Comparison of ENCODE assay signal across 1 cellular context in the genomic region with DNA sequence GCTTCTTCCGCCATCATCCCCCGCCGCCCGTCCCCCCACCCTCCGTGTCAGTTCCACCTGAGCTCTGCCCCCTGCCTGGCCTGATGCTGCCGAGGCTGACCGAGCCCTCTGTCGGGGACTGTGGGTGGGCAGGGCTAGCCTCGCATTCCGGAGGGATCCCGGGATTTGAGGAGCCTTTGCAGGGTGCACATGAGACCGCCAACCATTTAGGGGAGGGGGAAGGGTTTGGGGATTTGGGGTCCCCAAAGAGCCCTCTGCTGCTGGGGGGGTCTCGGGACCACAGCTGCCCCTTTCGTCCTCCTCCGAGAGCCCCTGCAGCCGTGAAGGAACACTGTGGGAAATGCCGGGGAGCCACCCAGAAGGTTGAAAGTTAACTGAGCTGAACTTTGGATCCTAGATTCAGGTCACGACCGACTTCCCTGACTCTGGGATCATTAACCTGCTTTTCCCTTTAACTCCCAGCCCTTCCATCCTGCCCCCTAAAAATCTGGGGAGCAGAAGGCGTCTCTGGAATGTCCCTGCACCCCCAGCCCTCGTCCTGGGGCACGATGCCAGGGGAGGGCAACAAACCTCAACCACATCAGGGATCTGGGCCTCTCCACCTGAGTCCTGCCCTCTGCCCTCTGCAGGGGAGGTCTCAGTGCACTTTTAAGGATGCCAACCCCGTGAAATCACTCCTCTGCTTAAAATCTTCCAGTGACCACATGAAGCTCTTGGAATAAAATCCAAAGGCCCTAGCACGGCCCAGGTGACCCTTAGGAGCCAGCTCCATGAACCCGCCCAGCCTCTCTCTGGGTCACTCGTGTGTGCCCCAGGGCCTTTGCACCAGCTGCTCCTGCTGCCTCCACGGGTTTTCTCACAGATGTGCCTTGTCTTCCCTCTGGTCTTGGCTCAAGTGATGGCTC.
TF ChIP-seq lines count a peak whose summit lies in the region.

No MANE protein-coding gene starts in this region.

TF ChIP-seq in HepG2, 621 proteins besides CTCF, POLR2A, EP300 and RAD21 (continued from another document and continues in another):
- TF ChIP-seq, protein P1, sequence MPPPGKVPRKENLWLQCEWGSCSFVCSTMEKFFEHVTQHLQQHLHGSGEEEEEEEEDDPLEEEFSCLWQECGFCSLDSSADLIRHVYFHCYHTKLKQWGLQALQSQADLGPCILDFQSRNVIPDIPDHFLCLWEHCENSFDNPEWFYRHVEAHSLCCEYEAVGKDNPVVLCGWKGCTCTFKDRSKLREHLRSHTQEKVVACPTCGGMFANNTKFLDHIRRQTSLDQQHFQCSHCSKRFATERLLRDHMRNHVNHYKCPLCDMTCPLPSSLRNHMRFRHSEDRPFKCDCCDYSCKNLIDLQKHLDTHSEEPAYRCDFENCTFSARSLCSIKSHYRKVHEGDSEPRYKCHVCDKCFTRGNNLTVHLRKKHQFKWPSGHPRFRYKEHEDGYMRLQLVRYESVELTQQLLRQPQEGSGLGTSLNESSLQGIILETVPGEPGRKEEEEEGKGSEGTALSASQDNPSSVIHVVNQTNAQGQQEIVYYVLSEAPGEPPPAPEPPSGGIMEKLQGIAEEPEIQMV (CRISPR knock-in tag; IDR thresholded peaks at IDR 0.05; ENCODE audit: low read depth): no peak
- no peak for TF ChIP-seq KDM5A (IDR thresholded peaks at IDR 0.05; ENCODE audit: borderline replicate concordance, low read length)
- TF ChIP-seq, protein P2, sequence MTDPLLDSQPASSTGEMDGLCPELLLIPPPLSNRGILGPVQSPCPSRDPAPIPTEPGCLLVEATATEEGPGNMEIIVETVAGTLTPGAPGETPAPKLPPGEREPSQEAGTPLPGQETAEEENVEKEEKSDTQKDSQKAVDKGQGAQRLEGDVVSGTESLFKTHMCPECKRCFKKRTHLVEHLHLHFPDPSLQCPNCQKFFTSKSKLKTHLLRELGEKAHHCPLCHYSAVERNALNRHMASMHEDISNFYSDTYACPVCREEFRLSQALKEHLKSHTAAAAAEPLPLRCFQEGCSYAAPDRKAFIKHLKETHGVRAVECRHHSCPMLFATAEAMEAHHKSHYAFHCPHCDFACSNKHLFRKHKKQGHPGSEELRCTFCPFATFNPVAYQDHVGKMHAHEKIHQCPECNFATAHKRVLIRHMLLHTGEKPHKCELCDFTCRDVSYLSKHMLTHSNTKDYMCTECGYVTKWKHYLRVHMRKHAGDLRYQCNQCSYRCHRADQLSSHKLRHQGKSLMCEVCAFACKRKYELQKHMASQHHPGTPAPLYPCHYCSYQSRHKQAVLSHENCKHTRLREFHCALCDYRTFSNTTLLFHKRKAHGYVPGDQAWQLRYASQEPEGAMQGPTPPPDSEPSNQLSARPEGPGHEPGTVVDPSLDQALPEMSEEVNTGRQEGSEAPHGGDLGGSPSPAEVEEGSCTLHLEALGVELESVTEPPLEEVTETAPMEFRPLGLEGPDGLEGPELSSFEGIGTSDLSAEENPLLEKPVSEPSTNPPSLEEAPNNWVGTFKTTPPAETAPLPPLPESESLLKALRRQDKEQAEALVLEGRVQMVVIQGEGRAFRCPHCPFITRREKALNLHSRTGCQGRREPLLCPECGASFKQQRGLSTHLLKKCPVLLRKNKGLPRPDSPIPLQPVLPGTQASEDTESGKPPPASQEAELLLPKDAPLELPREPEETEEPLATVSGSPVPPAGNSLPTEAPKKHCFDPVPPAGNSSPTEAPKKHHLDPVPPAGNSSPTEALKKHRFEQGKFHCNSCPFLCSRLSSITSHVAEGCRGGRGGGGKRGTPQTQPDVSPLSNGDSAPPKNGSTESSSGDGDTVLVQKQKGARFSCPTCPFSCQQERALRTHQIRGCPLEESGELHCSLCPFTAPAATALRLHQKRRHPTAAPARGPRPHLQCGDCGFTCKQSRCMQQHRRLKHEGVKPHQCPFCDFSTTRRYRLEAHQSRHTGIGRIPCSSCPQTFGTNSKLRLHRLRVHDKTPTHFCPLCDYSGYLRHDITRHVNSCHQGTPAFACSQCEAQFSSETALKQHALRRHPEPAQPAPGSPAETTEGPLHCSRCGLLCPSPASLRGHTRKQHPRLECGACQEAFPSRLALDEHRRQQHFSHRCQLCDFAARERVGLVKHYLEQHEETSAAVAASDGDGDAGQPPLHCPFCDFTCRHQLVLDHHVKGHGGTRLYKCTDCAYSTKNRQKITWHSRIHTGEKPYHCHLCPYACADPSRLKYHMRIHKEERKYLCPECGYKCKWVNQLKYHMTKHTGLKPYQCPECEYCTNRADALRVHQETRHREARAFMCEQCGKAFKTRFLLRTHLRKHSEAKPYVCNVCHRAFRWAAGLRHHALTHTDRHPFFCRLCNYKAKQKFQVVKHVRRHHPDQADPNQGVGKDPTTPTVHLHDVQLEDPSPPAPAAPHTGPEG (CRISPR knock-in tag; IDR thresholded peaks at IDR 0.05): no peak
- no peak for TF ChIP-seq ZNF570 (CRISPR knock-in tag; IDR thresholded peaks at IDR 0.05; ENCODE audit: borderline replicate concordance)
- TF ChIP-seq ATM (IDR thresholded peaks at IDR 0.05; ENCODE audit: borderline replicate concordance): no peak
- TF ChIP-seq, protein P3, sequence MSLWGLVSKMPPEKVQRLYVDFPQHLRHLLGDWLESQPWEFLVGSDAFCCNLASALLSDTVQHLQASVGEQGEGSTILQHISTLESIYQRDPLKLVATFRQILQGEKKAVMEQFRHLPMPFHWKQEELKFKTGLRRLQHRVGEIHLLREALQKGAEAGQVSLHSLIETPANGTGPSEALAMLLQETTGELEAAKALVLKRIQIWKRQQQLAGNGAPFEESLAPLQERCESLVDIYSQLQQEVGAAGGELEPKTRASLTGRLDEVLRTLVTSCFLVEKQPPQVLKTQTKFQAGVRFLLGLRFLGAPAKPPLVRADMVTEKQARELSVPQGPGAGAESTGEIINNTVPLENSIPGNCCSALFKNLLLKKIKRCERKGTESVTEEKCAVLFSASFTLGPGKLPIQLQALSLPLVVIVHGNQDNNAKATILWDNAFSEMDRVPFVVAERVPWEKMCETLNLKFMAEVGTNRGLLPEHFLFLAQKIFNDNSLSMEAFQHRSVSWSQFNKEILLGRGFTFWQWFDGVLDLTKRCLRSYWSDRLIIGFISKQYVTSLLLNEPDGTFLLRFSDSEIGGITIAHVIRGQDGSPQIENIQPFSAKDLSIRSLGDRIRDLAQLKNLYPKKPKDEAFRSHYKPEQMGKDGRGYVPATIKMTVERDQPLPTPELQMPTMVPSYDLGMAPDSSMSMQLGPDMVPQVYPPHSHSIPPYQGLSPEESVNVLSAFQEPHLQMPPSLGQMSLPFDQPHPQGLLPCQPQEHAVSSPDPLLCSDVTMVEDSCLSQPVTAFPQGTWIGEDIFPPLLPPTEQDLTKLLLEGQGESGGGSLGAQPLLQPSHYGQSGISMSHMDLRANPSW (CRISPR knock-in tag; IDR thresholded peaks at IDR 0.05; ENCODE audit: borderline replicate concordance): peak; percentile 43; the same call in 1 of the 2 replicates
- TF ChIP-seq, protein P4, sequence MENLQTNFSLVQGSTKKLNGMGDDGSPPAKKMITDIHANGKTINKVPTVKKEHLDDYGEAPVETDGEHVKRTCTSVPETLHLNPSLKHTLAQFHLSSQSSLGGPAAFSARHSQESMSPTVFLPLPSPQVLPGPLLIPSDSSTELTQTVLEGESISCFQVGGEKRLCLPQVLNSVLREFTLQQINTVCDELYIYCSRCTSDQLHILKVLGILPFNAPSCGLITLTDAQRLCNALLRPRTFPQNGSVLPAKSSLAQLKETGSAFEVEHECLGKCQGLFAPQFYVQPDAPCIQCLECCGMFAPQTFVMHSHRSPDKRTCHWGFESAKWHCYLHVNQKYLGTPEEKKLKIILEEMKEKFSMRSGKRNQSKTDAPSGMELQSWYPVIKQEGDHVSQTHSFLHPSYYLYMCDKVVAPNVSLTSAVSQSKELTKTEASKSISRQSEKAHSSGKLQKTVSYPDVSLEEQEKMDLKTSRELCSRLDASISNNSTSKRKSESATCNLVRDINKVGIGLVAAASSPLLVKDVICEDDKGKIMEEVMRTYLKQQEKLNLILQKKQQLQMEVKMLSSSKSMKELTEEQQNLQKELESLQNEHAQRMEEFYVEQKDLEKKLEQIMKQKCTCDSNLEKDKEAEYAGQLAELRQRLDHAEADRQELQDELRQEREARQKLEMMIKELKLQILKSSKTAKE (CRISPR knock-in tag; IDR thresholded peaks at IDR 0.05; ENCODE audit: borderline replicate concordance): peak; percentile 73
- TF ChIP-seq ZNF879 (CRISPR knock-in tag; IDR thresholded peaks at IDR 0.05): no peak
- no peak for TF ChIP-seq KLF16 (CRISPR knock-in tag; IDR thresholded peaks at IDR 0.05)
- TF ChIP-seq, protein P5, sequence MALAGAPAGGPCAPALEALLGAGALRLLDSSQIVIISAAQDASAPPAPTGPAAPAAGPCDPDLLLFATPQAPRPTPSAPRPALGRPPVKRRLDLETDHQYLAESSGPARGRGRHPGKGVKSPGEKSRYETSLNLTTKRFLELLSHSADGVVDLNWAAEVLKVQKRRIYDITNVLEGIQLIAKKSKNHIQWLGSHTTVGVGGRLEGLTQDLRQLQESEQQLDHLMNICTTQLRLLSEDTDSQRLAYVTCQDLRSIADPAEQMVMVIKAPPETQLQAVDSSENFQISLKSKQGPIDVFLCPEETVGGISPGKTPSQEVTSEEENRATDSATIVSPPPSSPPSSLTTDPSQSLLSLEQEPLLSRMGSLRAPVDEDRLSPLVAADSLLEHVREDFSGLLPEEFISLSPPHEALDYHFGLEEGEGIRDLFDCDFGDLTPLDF (CRISPR knock-in tag; IDR thresholded peaks at IDR 0.05): no peak
- TF ChIP-seq ZFP36L2 (CRISPR knock-in tag; IDR thresholded peaks at IDR 0.05): no peak
- TF ChIP-seq ZNF101 (CRISPR knock-in tag; IDR thresholded peaks at IDR 0.05; ENCODE audit: borderline replicate concordance, low read depth): no peak
- TF ChIP-seq ZNF720 (CRISPR knock-in tag; IDR thresholded peaks at IDR 0.05): no peak
- peak; percentile 68 for TF ChIP-seq NCOR1 (IDR thresholded peaks at IDR 0.05; ENCODE audit: borderline replicate concordance, low read length)
- no peak for TF ChIP-seq ZNF629 (CRISPR knock-in tag; conservative IDR thresholded peaks at IDR 0.05)
- TF ChIP-seq, protein P6, sequence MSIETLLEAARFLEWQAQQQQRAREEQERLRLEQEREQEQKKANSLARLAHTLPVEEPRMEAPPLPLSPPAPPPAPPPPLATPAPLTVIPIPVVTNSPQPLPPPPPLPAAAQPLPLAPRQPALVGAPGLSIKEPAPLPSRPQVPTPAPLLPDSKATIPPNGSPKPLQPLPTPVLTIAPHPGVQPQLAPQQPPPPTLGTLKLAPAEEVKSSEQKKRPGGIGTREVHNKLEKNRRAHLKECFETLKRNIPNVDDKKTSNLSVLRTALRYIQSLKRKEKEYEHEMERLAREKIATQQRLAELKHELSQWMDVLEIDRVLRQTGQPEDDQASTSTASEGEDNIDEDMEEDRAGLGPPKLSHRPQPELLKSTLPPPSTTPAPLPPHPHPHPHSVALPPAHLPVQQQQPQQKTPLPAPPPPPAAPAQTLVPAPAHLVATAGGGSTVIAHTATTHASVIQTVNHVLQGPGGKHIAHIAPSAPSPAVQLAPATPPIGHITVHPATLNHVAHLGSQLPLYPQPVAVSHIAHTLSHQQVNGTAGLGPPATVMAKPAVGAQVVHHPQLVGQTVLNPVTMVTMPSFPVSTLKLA (IDR thresholded peaks at IDR 0.05): no peak
- TF ChIP-seq, protein P7, sequence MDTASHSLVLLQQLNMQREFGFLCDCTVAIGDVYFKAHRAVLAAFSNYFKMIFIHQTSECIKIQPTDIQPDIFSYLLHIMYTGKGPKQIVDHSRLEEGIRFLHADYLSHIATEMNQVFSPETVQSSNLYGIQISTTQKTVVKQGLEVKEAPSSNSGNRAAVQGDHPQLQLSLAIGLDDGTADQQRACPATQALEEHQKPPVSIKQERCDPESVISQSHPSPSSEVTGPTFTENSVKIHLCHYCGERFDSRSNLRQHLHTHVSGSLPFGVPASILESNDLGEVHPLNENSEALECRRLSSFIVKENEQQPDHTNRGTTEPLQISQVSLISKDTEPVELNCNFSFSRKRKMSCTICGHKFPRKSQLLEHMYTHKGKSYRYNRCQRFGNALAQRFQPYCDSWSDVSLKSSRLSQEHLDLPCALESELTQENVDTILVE (CRISPR knock-in tag; IDR thresholded peaks at IDR 0.05): no peak
- TF ChIP-seq, protein P8, sequence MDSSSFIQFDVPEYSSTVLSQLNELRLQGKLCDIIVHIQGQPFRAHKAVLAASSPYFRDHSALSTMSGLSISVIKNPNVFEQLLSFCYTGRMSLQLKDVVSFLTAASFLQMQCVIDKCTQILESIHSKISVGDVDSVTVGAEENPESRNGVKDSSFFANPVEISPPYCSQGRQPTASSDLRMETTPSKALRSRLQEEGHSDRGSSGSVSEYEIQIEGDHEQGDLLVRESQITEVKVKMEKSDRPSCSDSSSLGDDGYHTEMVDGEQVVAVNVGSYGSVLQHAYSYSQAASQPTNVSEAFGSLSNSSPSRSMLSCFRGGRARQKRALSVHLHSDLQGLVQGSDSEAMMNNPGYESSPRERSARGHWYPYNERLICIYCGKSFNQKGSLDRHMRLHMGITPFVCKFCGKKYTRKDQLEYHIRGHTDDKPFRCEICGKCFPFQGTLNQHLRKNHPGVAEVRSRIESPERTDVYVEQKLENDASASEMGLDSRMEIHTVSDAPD (CRISPR knock-in tag; IDR thresholded peaks at IDR 0.05): no peak
- TF ChIP-seq NR1H2 (CRISPR knock-in tag; IDR thresholded peaks at IDR 0.05; ENCODE audit: borderline replicate concordance, low read depth): no peak
- no peak for TF ChIP-seq ZNF441 (CRISPR knock-in tag; IDR thresholded peaks at IDR 0.05; ENCODE audit: borderline replicate concordance)
- TF ChIP-seq NPAS2 (CRISPR knock-in tag; IDR thresholded peaks at IDR 0.05; ENCODE audit: borderline replicate concordance): no peak
- TF ChIP-seq, protein P9, sequence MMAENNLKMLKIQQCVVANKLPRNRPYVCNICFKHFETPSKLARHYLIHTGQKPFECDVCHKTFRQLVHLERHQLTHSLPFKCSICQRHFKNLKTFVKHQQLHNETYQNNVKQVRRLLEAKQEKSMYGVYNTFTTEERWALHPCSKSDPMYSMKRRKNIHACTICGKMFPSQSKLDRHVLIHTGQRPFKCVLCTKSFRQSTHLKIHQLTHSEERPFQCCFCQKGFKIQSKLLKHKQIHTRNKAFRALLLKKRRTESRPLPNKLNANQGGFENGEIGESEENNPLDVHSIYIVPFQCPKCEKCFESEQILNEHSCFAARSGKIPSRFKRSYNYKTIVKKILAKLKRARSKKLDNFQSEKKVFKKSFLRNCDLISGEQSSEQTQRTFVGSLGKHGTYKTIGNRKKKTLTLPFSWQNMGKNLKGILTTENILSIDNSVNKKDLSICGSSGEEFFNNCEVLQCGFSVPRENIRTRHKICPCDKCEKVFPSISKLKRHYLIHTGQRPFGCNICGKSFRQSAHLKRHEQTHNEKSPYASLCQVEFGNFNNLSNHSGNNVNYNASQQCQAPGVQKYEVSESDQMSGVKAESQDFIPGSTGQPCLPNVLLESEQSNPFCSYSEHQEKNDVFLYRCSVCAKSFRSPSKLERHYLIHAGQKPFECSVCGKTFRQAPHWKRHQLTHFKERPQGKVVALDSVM (CRISPR knock-in tag; IDR thresholded peaks at IDR 0.05): no peak
- TF ChIP-seq, protein P10, sequence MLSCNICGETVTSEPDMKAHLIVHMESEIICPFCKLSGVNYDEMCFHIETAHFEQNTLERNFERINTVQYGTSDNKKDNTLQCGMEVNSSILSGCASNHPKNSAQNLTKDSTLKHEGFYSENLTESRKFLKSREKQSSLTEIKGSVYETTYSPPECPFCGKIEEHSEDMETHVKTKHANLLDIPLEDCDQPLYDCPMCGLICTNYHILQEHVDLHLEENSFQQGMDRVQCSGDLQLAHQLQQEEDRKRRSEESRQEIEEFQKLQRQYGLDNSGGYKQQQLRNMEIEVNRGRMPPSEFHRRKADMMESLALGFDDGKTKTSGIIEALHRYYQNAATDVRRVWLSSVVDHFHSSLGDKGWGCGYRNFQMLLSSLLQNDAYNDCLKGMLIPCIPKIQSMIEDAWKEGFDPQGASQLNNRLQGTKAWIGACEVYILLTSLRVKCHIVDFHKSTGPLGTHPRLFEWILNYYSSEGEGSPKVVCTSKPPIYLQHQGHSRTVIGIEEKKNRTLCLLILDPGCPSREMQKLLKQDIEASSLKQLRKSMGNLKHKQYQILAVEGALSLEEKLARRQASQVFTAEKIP (CRISPR knock-in tag; IDR thresholded peaks at IDR 0.05; ENCODE audit: borderline replicate concordance): no peak
- peak; percentile 73 for TF ChIP-seq HNF4A (CRISPR knock-in tag; IDR thresholded peaks at IDR 0.05)
